In genomic region chr17:21042434-21043295, GRCh38 we compare ENCODE assay signal across 8 cellular contexts. TPM values are rescaled to one million over a fixed set of nuclear protein-coding genes. Genes with fewer than 3 reads are reported as not detected.
DNase-seq lines count a peak whose midpoint lies in the region; ATAC-seq and TF ChIP-seq lines count a peak whose summit lies in the region.

TSS of gene USP22 (minus strand) at chr17:21043011. CDS start at chr17:21042835, 176 bp downstream.

- H3K27ac ChIP-seq in cingulate gyrus (ENCODE audit: low read depth, low read length) (peak within 1 kb of the TSS; percentile 99), liver (ENCODE audit: low read depth in 1 of 2, low read length in 2 of 2) (peak within 1 kb of the TSS; percentile 100)

- DNase-seq in G401 (ENCODE audit: low spot score) = no peak
- peak; percentile 93 for DNase-seq in stimulated activated CD8-positive, alpha-beta memory T cell treated with anti-CD3 and anti-CD28 coated beads, Interleukin-12 subunit alpha, Interleukin-12 subunit beta, amount 100 ng/mL, for 4 hours (ENCODE audit: low read depth)
- no peak for DNase-seq in cerebellar cortex (ENCODE audit: low spot score)

- peaks cover 24% of the 10 kb centered on the region for H3K4me1 Mint-ChIP-seq in T-helper 1 cell treated with Interleukin-12 subunit alpha and Interleukin-12 subunit beta and Interleukin-4 antibody, amounts not matched to agents 30 μg/mL and 1 μg/mL, for 36 hours (ENCODE audit: low read depth)

- no peak for TF ChIP-seq CTCF in liver (IDR thresholded peaks at IDR 0.05; ENCODE audit: low read depth, low read length, missing input control)

- H3K9me3 ChIP-seq in liver (ENCODE audit: control insufficient read depth in 4 of 4, low read length in 3 of 4) = no peaks in the 10 kb centered on the region

- H3K27ac Mint-ChIP-seq in T-helper 1 cell treated with Interleukin-12 subunit alpha and Interleukin-12 subunit beta and Interleukin-4 antibody, amounts not matched to agents 30 μg/mL and 1 μg/mL, for 36 hours = peak within 1 kb of the TSS; percentile 95

- H3K9me3 Mint-ChIP-seq in T-helper 1 cell treated with Interleukin-12 subunit alpha and Interleukin-12 subunit beta and Interleukin-4 antibody, amounts not matched to agents 30 μg/mL and 1 μg/mL, for 36 hours = no peaks in the 10 kb centered on the region

- peaks cover 0 to 2% (median 0%) of the 10 kb centered on the region in 4 donors for H3K36me3 ChIP-seq in liver (ENCODE audit: control insufficient read depth in 4 of 4, insufficient read depth in 3 of 4, low read depth in 1 of 4, low read length in 3 of 4)

- peaks cover 9 to 23% (median 16%) of the 10 kb centered on the region in 4 donors for H3K4me1 ChIP-seq in liver (ENCODE audit: control insufficient read depth in 4 of 4, insufficient read depth in 4 of 4, low read length in 3 of 4)

- no peaks in the 10 kb centered on the region for H3K27me3 ChIP-seq in liver (ENCODE audit: control insufficient read depth in 4 of 4, insufficient read depth in 4 of 4, low read length in 3 of 4)

- H3K4me3 Mint-ChIP-seq in T-helper 1 cell treated with Interleukin-12 subunit alpha and Interleukin-12 subunit beta and Interleukin-4 antibody, amounts not matched to agents 30 μg/mL and 1 μg/mL, for 36 hours = peak within 1 kb of the TSS; percentile 99

- no peaks in the 10 kb centered on the region for H3K27me3 Mint-ChIP-seq in T-helper 1 cell treated with Interleukin-12 subunit alpha and Interleukin-12 subunit beta and Interleukin-4 antibody, amounts not matched to agents 30 μg/mL and 1 μg/mL, for 36 hours (ENCODE audit: low read depth)

- no peak for TF ChIP-seq RAD21 in liver (IDR thresholded peaks at IDR 0.05)

- H3K36me3 Mint-ChIP-seq in T-helper 1 cell treated with Interleukin-12 subunit alpha and Interleukin-12 subunit beta and Interleukin-4 antibody, amounts not matched to agents 30 μg/mL and 1 μg/mL, for 36 hours (ENCODE audit: low read depth) = peaks cover 4% of the 10 kb centered on the region

- peak within 1 kb of the TSS; percentile 96 to 100 for H3K9ac ChIP-seq in liver (ENCODE audit: low read depth in 1 of 2, low read length in 2 of 2)

- H3K4me3 ChIP-seq in liver (ENCODE audit: low read depth in 1 of 3, low read length in 3 of 3) = peak within 1 kb of the TSS; percentile 90 to 100 (median 96)

- peak; percentile 58 for ATAC-seq in GM21360 (IDR thresholded peaks at IDR 0.05; ENCODE audit: unreplicated experiment)
- ATAC-seq in HG03571 (IDR thresholded peaks at IDR 0.05; ENCODE audit: unreplicated experiment) = peak; percentile 53

- in situ Hi-C loops in G401 (cut with HindIII; ENCODE audit: low sequenced_read_pairs) = no loop called here

- under 1% methylated on average over 91 of the region's 91 CpGs for WGBS in liver

TF ChIP-seq in liver, 16 proteins besides CTCF, POLR2A, EP300 and RAD21:
- TF ChIP-seq FOXA2 (IDR thresholded peaks at IDR 0.05) (no peak), FOXA1 (IDR thresholded peaks at IDR 0.05) (no peak), HNF4G (IDR thresholded peaks at IDR 0.05) (no peak), GABPA (IDR thresholded peaks at IDR 0.05 in 1 of 2, conservative IDR thresholded peaks at IDR 0.05 in 1 of 2) (no peak), YY1 (IDR thresholded peaks at IDR 0.05) (no peak), SP1 (IDR thresholded peaks at IDR 0.05) (no peak), RXRA (IDR thresholded peaks at IDR 0.05) (no peak), NR2F2 (IDR thresholded peaks at IDR 0.05) (no peak), JUND (IDR thresholded peaks at IDR 0.05) (no peak), TAF1 (conservative IDR thresholded peaks at IDR 0.05) (no peak), HNF4A (conservative IDR thresholded peaks at IDR 0.05) (no peak), EGR1 (IDR thresholded peaks at IDR 0.05; ENCODE audit: low read depth in 2 of 2) (no peak), ZBTB33 (IDR thresholded peaks at IDR 0.05) (no peak)
- TF ChIP-seq, protein P1, sequence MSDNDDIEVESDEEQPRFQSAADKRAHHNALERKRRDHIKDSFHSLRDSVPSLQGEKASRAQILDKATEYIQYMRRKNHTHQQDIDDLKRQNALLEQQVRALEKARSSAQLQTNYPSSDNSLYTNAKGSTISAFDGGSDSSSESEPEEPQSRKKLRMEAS (IDR thresholded peaks at IDR 0.05) = no peak
TF ChIP-seq in liver: peak in this region for 0.

RNA-seq across cellular contexts. Expression of gene USP22, which starts in this region (rescaled TPM):
- total RNA-seq in G401 (2014; rRNA removed; shearing (Covaris generic)) = 250 and 300 TPM in 2 replicates
- 100 to 1,000 TPM in 1 of 2 donors, 10 to 100 TPM in 1; 83.6 to 109 TPM for total RNA-seq in liver
- 10 to 100 TPM; 27.2 to 32.6 TPM for polyA plus RNA-seq in liver
